ENCODE assay signal across 12 cellular contexts in genomic region chr19:47209323-47210179, GRCh38. TPM values are rescaled to one million over a fixed set of nuclear protein-coding genes. Genes with fewer than 3 reads are reported as not detected.
DNase-seq lines count a peak whose midpoint lies in the region; ATAC-seq and TF ChIP-seq lines count a peak whose summit lies in the region.
"Had no signal": no experiment of that assay in that cellular context is flagged by ENCODE, and none has a peak within 500 bp of the region (broad histone marks: within the 10 kb centered on the region; RNA-seq: fewer than 3 reads in every experiment).

No MANE protein-coding gene starts in this region.

- ATAC-seq in GM18498 (IDR thresholded peaks at IDR 0.05; ENCODE audit: unreplicated experiment) (no peak), GM21515 (IDR thresholded peaks at IDR 0.05; ENCODE audit: unreplicated experiment) (no peak)

- H3K27me3 Mint-ChIP-seq in activated naive CD4-positive, alpha-beta T cell treated with anti-CD3 and anti-CD28 coated beads, Interleukin-2, amount 50 U/mL, for 24 hours = no peaks in the 10 kb centered on the region

- H3K27me3 ChIP-seq in stomach smooth muscle (ENCODE audit: control insufficient read depth in 1 of 2, insufficient read depth in 2 of 2, low read length in 2 of 2) = no peaks in the 10 kb centered on the region

- peaks cover 18 to 41% of the 10 kb centered on the region in 2 donors for H3K36me3 ChIP-seq in stomach smooth muscle (ENCODE audit: control insufficient read depth in 2 of 2, insufficient read depth in 2 of 2, low read length in 2 of 2)

- no peak overlapping the region for H3K4me3 Mint-ChIP-seq in activated naive CD4-positive, alpha-beta T cell treated with anti-CD3 and anti-CD28 coated beads, Interleukin-2, amount 50 U/mL, for 24 hours

- H3K4me1 Mint-ChIP-seq in activated naive CD4-positive, alpha-beta T cell treated with anti-CD3 and anti-CD28 coated beads, Interleukin-2, amount 50 U/mL, for 24 hours = peaks cover 17% of the 10 kb centered on the region

- peaks cover 14% of the 10 kb centered on the region for H3K4me1 ChIP-seq in stomach smooth muscle (ENCODE audit: control insufficient read depth, insufficient read depth, low read length)

- H3K9me3 Mint-ChIP-seq in activated naive CD4-positive, alpha-beta T cell treated with anti-CD3 and anti-CD28 coated beads, Interleukin-2, amount 50 U/mL, for 24 hours = no peaks in the 10 kb centered on the region

- peaks cover 15% of the 10 kb centered on the region for H3K36me3 Mint-ChIP-seq in activated naive CD4-positive, alpha-beta T cell treated with anti-CD3 and anti-CD28 coated beads, Interleukin-2, amount 50 U/mL, for 24 hours

- DNase-seq in activated naive CD4-positive, alpha-beta T cell (lab: John Stamatoyannopoulos, UW) = no peak
- DNase-seq in fibroblast of villous mesenchyme (ENCODE audit: low read depth) = peak; percentile 83
- DNase-seq in NCI-H446 (lab: John Stamatoyannopoulos, UW) = no peak
- DNase-seq: C1 segment of cervical spinal cord, islet precursor cell, NCI-H524 treated with DMSO at 0.1 percent for 48 hours, T1000 had no signal

- no peak overlapping the region for H3K4me3 ChIP-seq in fibroblast of villous mesenchyme (ENCODE audit: low read depth, low read length)
- no peak overlapping the region for H3K4me3 ChIP-seq in stomach smooth muscle (ENCODE audit: low read length in 2 of 2)

- no peak for TF ChIP-seq CTCF in VCaP (conservative IDR thresholded peaks at IDR 0.05)
- TF ChIP-seq CTCF in fibroblast of villous mesenchyme (IDR thresholded peaks at IDR 0.05; ENCODE audit: insufficient read depth, low read depth, low read length) = no peak

- no peaks in the 10 kb centered on the region for H3K9me3 ChIP-seq in stomach smooth muscle (ENCODE audit: control insufficient read depth in 2 of 2, low read length in 2 of 2)

- H3K9ac ChIP-seq in stomach smooth muscle (ENCODE audit: low read length in 2 of 2) = no peak overlapping the region

- peak overlapping the region; percentile 62 for H3K27ac Mint-ChIP-seq in activated naive CD4-positive, alpha-beta T cell treated with anti-CD3 and anti-CD28 coated beads, Interleukin-2, amount 50 U/mL, for 24 hours

- H3K27ac ChIP-seq in VCaP = peak overlapping the region; percentile 46
- H3K27ac ChIP-seq in stomach smooth muscle (ENCODE audit: low read length) = peak overlapping the region; percentile 46

RNA-seq across cellular contexts. Expression of gene BBC3, which starts 21.4 kb away (rescaled TPM):
- 6.0 and 14.2 TPM in 2 replicates for total RNA-seq in fibroblast of villous mesenchyme

RNA-seq across cellular contexts. Expression of gene CCDC9, which starts 46.8 kb away (rescaled TPM):
- total RNA-seq in fibroblast of villous mesenchyme = 7.3 and 8.4 TPM in 2 replicates
